1 cellular context compared by ENCODE assay signal in the genomic region with DNA sequence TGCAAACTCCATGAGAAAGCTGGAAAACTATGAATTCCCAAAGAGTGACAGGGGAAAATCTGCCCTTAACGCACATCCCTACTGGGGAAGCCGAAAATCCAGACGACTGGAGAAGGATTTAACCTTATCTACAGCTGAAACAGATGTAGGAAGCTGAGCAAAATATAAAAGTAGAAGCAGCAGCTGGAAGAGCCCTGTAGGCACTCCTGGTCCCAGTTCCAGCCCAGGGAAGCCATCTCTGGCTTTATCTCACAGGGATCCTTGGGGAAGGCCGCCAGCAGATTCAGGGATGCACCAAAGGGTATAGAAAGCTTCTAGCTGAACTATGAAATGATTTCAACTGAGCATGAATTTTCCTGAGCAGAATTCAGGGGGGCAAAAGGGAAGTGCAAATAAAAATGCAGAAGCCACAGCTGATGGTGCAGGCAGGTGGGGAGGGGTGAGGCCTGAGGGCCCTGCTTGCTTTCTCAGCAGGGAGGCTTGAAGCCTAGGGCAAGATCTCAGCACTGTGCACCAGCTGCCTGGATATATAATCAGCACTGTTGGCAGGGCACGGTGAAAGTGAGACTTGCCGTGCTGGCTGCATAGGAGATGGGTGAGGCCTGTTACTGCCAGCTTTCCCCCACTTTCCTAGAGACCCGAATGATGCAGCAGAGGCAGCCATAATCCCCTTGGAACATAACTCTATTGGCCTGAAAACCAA.
TF ChIP-seq lines count a peak whose summit lies in the region.

No MANE protein-coding gene starts in this region.

TF ChIP-seq in SK-N-SH treated with all-trans-retinoic acid at 6 μM for 48 hours, 23 proteins besides CTCF, POLR2A, EP300 and RAD21 (continued from another document):
- TF ChIP-seq RARB (CRISPR knock-in tag; IDR thresholded peaks at IDR 0.05), result no peak
- TF ChIP-seq, protein P1, sequence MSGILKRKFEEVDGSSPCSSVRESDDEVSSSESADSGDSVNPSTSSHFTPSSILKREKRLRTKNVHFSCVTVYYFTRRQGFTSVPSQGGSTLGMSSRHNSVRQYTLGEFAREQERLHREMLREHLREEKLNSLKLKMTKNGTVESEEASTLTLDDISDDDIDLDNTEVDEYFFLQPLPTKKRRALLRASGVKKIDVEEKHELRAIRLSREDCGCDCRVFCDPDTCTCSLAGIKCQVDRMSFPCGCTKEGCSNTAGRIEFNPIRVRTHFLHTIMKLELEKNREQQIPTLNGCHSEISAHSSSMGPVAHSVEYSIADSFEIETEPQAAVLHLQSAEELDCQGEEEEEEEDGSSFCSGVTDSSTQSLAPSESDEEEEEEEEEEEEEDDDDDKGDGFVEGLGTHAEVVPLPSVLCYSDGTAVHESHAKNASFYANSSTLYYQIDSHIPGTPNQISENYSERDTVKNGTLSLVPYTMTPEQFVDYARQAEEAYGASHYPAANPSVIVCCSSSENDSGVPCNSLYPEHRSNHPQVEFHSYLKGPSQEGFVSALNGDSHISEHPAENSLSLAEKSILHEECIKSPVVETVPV (CRISPR knock-in tag; IDR thresholded peaks at IDR 0.05), result no peak
- no peak for TF ChIP-seq ZNF565 (CRISPR knock-in tag; conservative IDR thresholded peaks at IDR 0.05; ENCODE audit: low read depth)
- TF ChIP-seq, protein P2, sequence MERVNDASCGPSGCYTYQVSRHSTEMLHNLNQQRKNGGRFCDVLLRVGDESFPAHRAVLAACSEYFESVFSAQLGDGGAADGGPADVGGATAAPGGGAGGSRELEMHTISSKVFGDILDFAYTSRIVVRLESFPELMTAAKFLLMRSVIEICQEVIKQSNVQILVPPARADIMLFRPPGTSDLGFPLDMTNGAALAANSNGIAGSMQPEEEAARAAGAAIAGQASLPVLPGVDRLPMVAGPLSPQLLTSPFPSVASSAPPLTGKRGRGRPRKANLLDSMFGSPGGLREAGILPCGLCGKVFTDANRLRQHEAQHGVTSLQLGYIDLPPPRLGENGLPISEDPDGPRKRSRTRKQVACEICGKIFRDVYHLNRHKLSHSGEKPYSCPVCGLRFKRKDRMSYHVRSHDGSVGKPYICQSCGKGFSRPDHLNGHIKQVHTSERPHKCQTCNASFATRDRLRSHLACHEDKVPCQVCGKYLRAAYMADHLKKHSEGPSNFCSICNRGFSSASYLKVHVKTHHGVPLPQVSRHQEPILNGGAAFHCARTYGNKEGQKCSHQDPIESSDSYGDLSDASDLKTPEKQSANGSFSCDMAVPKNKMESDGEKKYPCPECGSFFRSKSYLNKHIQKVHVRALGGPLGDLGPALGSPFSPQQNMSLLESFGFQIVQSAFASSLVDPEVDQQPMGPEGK (CRISPR knock-in tag; IDR thresholded peaks at IDR 0.05; ENCODE audit: borderline replicate concordance), result no peak
